Comparison of ENCODE assay signal across 19 cellular contexts in the genomic region with DNA sequence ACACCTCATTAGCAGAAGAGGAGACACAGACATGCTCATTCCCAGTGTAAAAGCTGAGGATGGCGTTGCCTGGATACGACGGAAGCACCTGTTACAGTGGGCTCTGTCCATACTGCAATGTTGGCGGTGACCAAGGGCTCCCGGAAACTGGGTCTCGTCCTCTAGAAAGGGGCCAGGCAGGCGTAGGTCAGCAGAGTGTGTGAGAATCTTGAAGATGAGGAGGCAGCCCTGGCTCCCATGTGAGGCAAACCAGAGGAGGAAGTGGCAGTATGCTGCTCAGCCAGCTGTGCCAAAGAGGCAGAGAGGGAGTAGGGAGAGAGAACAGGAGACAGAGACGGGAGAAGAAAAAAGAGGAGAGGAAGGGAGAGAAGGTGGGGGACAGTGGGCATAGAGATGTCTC. TPM values are rescaled to one million over a fixed set of nuclear protein-coding genes. Genes with fewer than 3 reads are reported as not detected.
DNase-seq lines count a peak whose midpoint lies in the region; ATAC-seq and TF ChIP-seq lines count a peak whose summit lies in the region.
"Had no signal": no experiment of that assay in that cellular context is flagged by ENCODE, and none has a peak within 500 bp of the region (broad histone marks: within the 10 kb centered on the region; RNA-seq: fewer than 3 reads in every experiment).

No MANE protein-coding gene starts in this region.

- no peaks in the 10 kb centered on the region for H3K4me1 Mint-ChIP-seq in stimulated activated naive CD8-positive, alpha-beta T cell treated with anti-CD3 and anti-CD28 coated beads, Interleukin-15, amount 100 ng/mL, for 72 hours
- peaks cover 6% of the 10 kb centered on the region for H3K4me1 Mint-ChIP-seq in activated naive CD8-positive, alpha-beta T cell treated with anti-CD3 and anti-CD28 coated beads, Interleukin-2, amount 50 U/mL, for 24 hours

- no peaks in the 10 kb centered on the region for H3K9me3 ChIP-seq in neuronal stem cell (replicated peaks in 1 of 2; ENCODE audit: control insufficient read depth in 2 of 2, insufficient read depth in 1 of 2, low read depth in 1 of 2, low read length in 2 of 2)
- H3K9me3 ChIP-seq: BE2C had no signal

- peak overlapping the region; percentile 13 to 54 for H3K27ac Mint-ChIP-seq in stimulated activated naive CD8-positive, alpha-beta T cell treated with anti-CD3 and anti-CD28 coated beads, Interleukin-15, amount 100 ng/mL, for 72 hours
- peak overlapping the region; percentile 25 for H3K27ac Mint-ChIP-seq in activated naive CD8-positive, alpha-beta T cell treated with anti-CD3 and anti-CD28 coated beads, Interleukin-2, amount 50 U/mL, for 24 hours

- peaks cover 0 to 3% of the 10 kb centered on the region in 2 donors for H3K4me1 ChIP-seq in neuronal stem cell (ENCODE audit: control insufficient read depth in 2 of 2, insufficient read depth in 1 of 2, low read depth in 1 of 2, low read length in 2 of 2)
- H3K4me1 ChIP-seq: BE2C had no signal

- no peaks in the 10 kb centered on the region for H3K27me3 ChIP-seq in neuronal stem cell (ENCODE audit: control insufficient read depth in 3 of 3, insufficient read depth in 3 of 3, low read depth in 1 of 3, low read length in 3 of 3)
- H3K27me3 ChIP-seq: BE2C had no signal

- no peak overlapping the region for H3K14ac ChIP-seq in neuronal stem cell (ENCODE audit: low read length)

- H3K23ac ChIP-seq in neuronal stem cell (ENCODE audit: low read depth, low read length, poor library complexity) = no peak overlapping the region

- H2BK120ac ChIP-seq in neuronal stem cell (ENCODE audit: low read depth, low read length) = no peak overlapping the region

- no peak overlapping the region for H3K4ac ChIP-seq in neuronal stem cell (ENCODE audit: low read length)

- no peak overlapping the region for H2BK12ac ChIP-seq in neuronal stem cell (ENCODE audit: low read length)

- H4K8ac ChIP-seq in neuronal stem cell (ENCODE audit: low read depth, low read length) = no peak overlapping the region

- peaks cover 11 to 58% of the 10 kb centered on the region in 2 donors for H3K36me3 ChIP-seq in neuronal stem cell (replicated peaks in 1 of 2; ENCODE audit: control insufficient read depth in 2 of 2, insufficient read depth in 2 of 2, low read length in 2 of 2)

- H2AFZ ChIP-seq in neuronal stem cell (ENCODE audit: low read length) = no peak overlapping the region
- H2AFZ ChIP-seq: PC-9 had no signal

- H3K4me2 ChIP-seq in neuronal stem cell (ENCODE audit: insufficient read depth, low read length, poor library complexity, severe bottlenecking) = no peak overlapping the region
- H3K4me2 ChIP-seq: PC-9 had no signal

- H2BK5ac ChIP-seq in neuronal stem cell (ENCODE audit: low read length) = no peak overlapping the region

- H3K36me3 Mint-ChIP-seq in activated naive CD8-positive, alpha-beta T cell treated with anti-CD3 and anti-CD28 coated beads, Interleukin-2, amount 50 U/mL, for 24 hours (ENCODE audit: low read depth) = peaks cover 12% of the 10 kb centered on the region

- no peak for TF ChIP-seq CTCF in foreskin fibroblast (IDR thresholded peaks at IDR 0.05; ENCODE audit: low read depth, low read length)

- H3K4me3 ChIP-seq in neuronal stem cell (ENCODE audit: low read length in 2 of 2) = no peak overlapping the region
- H3K4me3 ChIP-seq in foreskin fibroblast (ENCODE audit: low read depth in 1 of 2, low read length in 2 of 2) = no peak overlapping the region
- H3K4me3 ChIP-seq: PC-9 had no signal

- no peaks in the 10 kb centered on the region for H3K9me3 Mint-ChIP-seq in stimulated activated naive CD8-positive, alpha-beta T cell treated with anti-CD3 and anti-CD28 coated beads, Interleukin-15, amount 100 ng/mL, for 72 hours
- no peaks in the 10 kb centered on the region for H3K9me3 Mint-ChIP-seq in activated naive CD8-positive, alpha-beta T cell treated with anti-CD3 and anti-CD28 coated beads, Interleukin-2, amount 50 U/mL, for 24 hours
- H3K9me3 Mint-ChIP-seq: CD8-positive, alpha-beta memory T cell had no signal

- no peak overlapping the region for H3K27ac ChIP-seq in neuronal stem cell (replicated peaks; ENCODE audit: low read length)
- H3K27ac ChIP-seq: PC-9 had no signal

- no peak overlapping the region for H2AK5ac ChIP-seq in neuronal stem cell (ENCODE audit: low read depth, low read length)

- no peaks in the 10 kb centered on the region for H3K27me3 Mint-ChIP-seq in stimulated activated naive CD8-positive, alpha-beta T cell treated with anti-CD3 and anti-CD28 coated beads, Interleukin-15, amount 100 ng/mL, for 72 hours
- no peaks in the 10 kb centered on the region for H3K27me3 Mint-ChIP-seq in activated naive CD8-positive, alpha-beta T cell treated with anti-CD3 and anti-CD28 coated beads, Interleukin-2, amount 50 U/mL, for 24 hours
- H3K27me3 Mint-ChIP-seq: CD8-positive, alpha-beta memory T cell had no signal

- H3K4me3 Mint-ChIP-seq in stimulated activated naive CD8-positive, alpha-beta T cell treated with anti-CD3 and anti-CD28 coated beads, Interleukin-15, amount 100 ng/mL, for 72 hours = no peak overlapping the region
- no peak overlapping the region for H3K4me3 Mint-ChIP-seq in activated naive CD8-positive, alpha-beta T cell treated with anti-CD3 and anti-CD28 coated beads, Interleukin-2, amount 50 U/mL, for 24 hours
- H3K4me3 Mint-ChIP-seq: CD8-positive, alpha-beta memory T cell had no signal

- H2BK15ac ChIP-seq in neuronal stem cell (ENCODE audit: low read length) = peak overlapping the region; percentile 31

- no peak overlapping the region for H3K18ac ChIP-seq in neuronal stem cell (ENCODE audit: low read length)

- no peak overlapping the region for H3K9ac ChIP-seq in neuronal stem cell (ENCODE audit: low read depth, low read length, poor library complexity)

- WGBS in neuronal stem cell (ENCODE audit: extremely low coverage in 2 of 2, insufficient read length in 2 of 2, insufficient replicate concordance in 1 of 2), 2 donors = no CpG with 5 or more reads among the region's 8 CpGs

- H4K91ac ChIP-seq in neuronal stem cell (ENCODE audit: low read depth, low read length, poor library complexity) = no peak overlapping the region

- no peaks in the 10 kb centered on the region for H3K79me1 ChIP-seq in neuronal stem cell (ENCODE audit: low read depth, low read length)

- no peak for ATAC-seq in stimulated activated naive CD8-positive, alpha-beta T cell treated with anti-CD3 and anti-CD28 coated beads, Interleukin-15, amount 100 ng/mL, for 72 hours
- ATAC-seq in stimulated activated naive CD8-positive, alpha-beta T cell treated with anti-CD3 and anti-CD28 coated beads, Interleukin-15, Interleukin-2, amounts not matched to agents 100 U/mL and 50 U/mL, for 24 hours = no peak
- no peak for ATAC-seq in activated naive CD8-positive, alpha-beta T cell treated with anti-CD3 and anti-CD28 coated beads, Interleukin-2, amount 50 U/mL, for 24 hours
- ATAC-seq in HG02885 (IDR thresholded peaks at IDR 0.05; ENCODE audit: poor library complexity, unreplicated experiment) = no peak

- DNase-seq in stimulated activated naive CD8-positive, alpha-beta T cell treated with anti-CD3 and anti-CD28 coated beads, Interleukin-15, amount 100 ng/mL, for 72 hours = no peak
- no peak for DNase-seq in stimulated activated naive CD8-positive, alpha-beta T cell treated with anti-CD3 and anti-CD28 coated beads, Interleukin-15, Interleukin-2, amounts not matched to agents 100 U/mL and 50 U/mL, for 24 hours
- no peak for DNase-seq in activated naive CD8-positive, alpha-beta T cell treated with anti-CD3 and anti-CD28 coated beads, Interleukin-2, amount 50 U/mL, for 24 hours
- DNase-seq in neuronal stem cell (ENCODE audit: low spot score) (no peak), foreskin fibroblast (no peak), SW480 (ENCODE audit: low spot score) (no peak)
- DNase-seq: BE2C, DMS79, IMR-90, Kasumi-1, MM.1S, NCI-H1105, NCI-H1694, NCI-H2227 treated with DMSO at 0.1 percent for 48 hours, NCI-H524, PC-9 had no signal

RNA-seq across cellular contexts. Expression of a gene that starts 10.3 kb away (rescaled TPM):
- polyA plus RNA-seq in neuronal stem cell (2013, experiment 1 of 2) = 13.6 TPM
- 13.3 TPM for polyA plus RNA-seq in neuronal stem cell (2013, experiment 2 of 2)

RNA-seq across cellular contexts. Expression of a gene that starts 23.9 kb away (rescaled TPM):
- polyA plus RNA-seq in neuronal stem cell (2013, experiment 1 of 2) = 56.5 TPM
- polyA plus RNA-seq in neuronal stem cell (2013, experiment 2 of 2) = 57.8 TPM

RNA-seq across cellular contexts. Expression of a gene that starts 38.9 kb away (rescaled TPM):
- 0.20 TPM for polyA plus RNA-seq in neuronal stem cell (2013, experiment 1 of 2)
- polyA plus RNA-seq in neuronal stem cell (2013, experiment 2 of 2) = 0.15 TPM
- polyA plus RNA-seq: AG04450; CD8-positive, alpha-beta memory T cell; IMR-90 had no signal
